ENCODE assay signal across 8 cellular contexts in the genomic region with DNA sequence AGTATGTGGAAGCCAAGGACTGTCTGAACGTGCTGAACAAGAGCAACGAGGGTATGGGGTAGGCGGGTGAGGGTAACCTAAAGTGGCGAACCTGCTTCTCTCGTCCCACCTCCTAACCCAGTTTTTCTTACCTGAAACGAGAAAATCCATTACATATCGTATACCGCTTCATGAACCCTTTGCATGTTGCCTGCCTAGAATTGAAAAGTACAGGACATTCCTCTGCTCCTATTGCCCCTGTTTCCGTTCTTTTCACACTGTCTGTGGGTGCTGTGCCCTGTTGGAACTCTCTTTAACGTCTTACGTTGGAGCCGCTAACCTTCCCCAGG. TPM values are rescaled to one million over a fixed set of nuclear protein-coding genes. Genes with fewer than 3 reads are reported as not detected.
DNase-seq lines count a peak whose midpoint lies in the region; ATAC-seq, FAIRE-seq and TF ChIP-seq lines count a peak whose summit lies in the region.

No MANE protein-coding gene starts in this region.

- peaks cover 35% of the 10 kb centered on the region for H3K36me3 Mint-ChIP-seq in Caco-2 (ENCODE audit: insufficient read depth, unreplicated experiment)

- H3K27ac ChIP-seq in SK-N-MC (no peak overlapping the region), esophagus squamous epithelium (peak overlapping the region; percentile 82 to 95 (median 88)), pancreas (peak overlapping the region; percentile 40 to 86 (median 63))

- H3K27ac Mint-ChIP-seq in Caco-2 (ENCODE audit: unreplicated experiment), result peak overlapping the region; percentile 90

- peak overlapping the region; percentile 93 for H3K4me3 Mint-ChIP-seq in Caco-2 (ENCODE audit: unreplicated experiment)

- CTCF ChIA-PET in Caco-2 (lab: Charles Lee), result interaction anchor here (0.6 to 2.0 kb wide), 13 partner anchors 26 to 230 kb away, joined by 3 to 31 read pairs (median 5); partner anchors contain the start of gene AAAS

- no peak for FAIRE-seq in pancreas (lab: Jason Lieb, UNC)

- ATAC-seq in pancreas, result no peak
- ATAC-seq in activated CD4-positive, CD25-positive, alpha-beta regulatory T cell treated with anti-CD3 and anti-CD28 coated beads, Interleukin-2, amount 50 U/mL, for 24 hours, result no peak

- DNase-seq in Caco-2 (no peak), SK-N-MC (ENCODE audit: low read depth, low spot score) (no peak), esophagus squamous epithelium (lab: John Stamatoyannopoulos, UW) (no peak), pancreas (no peak), NCI-H2227 (lab: John Stamatoyannopoulos, UW; ENCODE audit: unreplicated experiment) (no peak), NCI-H446 (lab: John Stamatoyannopoulos, UW) (no peak), AML-193 (lab: John Stamatoyannopoulos, UW) (no peak)

- no peak for TF ChIP-seq POLR2A in esophagus squamous epithelium (IDR thresholded peaks at IDR 0.05)

- H3K4me3 ChIP-seq in Caco-2 (ENCODE audit: low read depth, low read length) (peak overlapping the region; percentile 87), SK-N-MC (peak overlapping the region; percentile 75), esophagus squamous epithelium (peak overlapping the region; percentile 55 to 90 (median 81)), pancreas (peak overlapping the region; percentile 46 to 79 (median 66))

- POLR2A ChIA-PET in Caco-2 (lab: Charles Lee), result interaction anchor here (0.7 to 1.3 kb wide), 6 partner anchors 8 to 216 kb away, joined by 3 to 20 read pairs (median 5); partner anchors contain the start of genes AAAS, CSAD, SP1 and SPRYD3

- peaks cover 17% of the 10 kb centered on the region for H3K4me1 Mint-ChIP-seq in Caco-2 (ENCODE audit: low read depth, unreplicated experiment)

- no peaks in the 10 kb centered on the region for H3K9me3 Mint-ChIP-seq in Caco-2 (ENCODE audit: unreplicated experiment)

- H3K36me3 ChIP-seq in Caco-2 (ENCODE audit: control insufficient read depth, insufficient read depth, low read length) (peaks cover 2% of the 10 kb centered on the region), SK-N-MC (ENCODE audit: insufficient read depth, low read length) (peaks cover 52% of the 10 kb centered on the region), esophagus squamous epithelium (peaks cover 0 to 59% (median 0%) of the 10 kb centered on the region in 3 donors), pancreas (peaks cover 0 to 6% (median 0%) of the 10 kb centered on the region in 3 donors)

- H3K9me3 ChIP-seq in Caco-2 (no peaks in the 10 kb centered on the region), SK-N-MC (ENCODE audit: low read depth, low read length) (no peaks in the 10 kb centered on the region), esophagus squamous epithelium (no peaks in the 10 kb centered on the region), pancreas (no peaks in the 10 kb centered on the region)

- TF ChIP-seq CTCF in Caco-2 (IDR thresholded peaks at IDR 0.05; ENCODE audit: insufficient read depth in 1 of 2, low read depth in 1 of 2, low read length in 1 of 2, severe bottlenecking in 1 of 2, unreplicated experiment in 1 of 2) (no peak), esophagus squamous epithelium (IDR thresholded peaks at IDR 0.05) (no peak), pancreas (IDR thresholded peaks at IDR 0.05) (no peak)

- TSS peak; percentile 58 for BruUV-seq in Caco-2 (replicated peaks; lab: Mats Ljungman, UMichigan)

- intact Hi-C loops in Caco-2 (cut with micrococcal nuclease; ENCODE audit: unreplicated experiment), result loop anchor here (1.0 to 2.0 kb wide), 3 partner anchors 25 to 83 kb away; partner anchors contain the start of gene AAAS
- intact Hi-C loops in esophagus squamous epithelium (cut with DNase I), result no loop called here
- intact Hi-C loops in pancreas (cut with DNase I), result no loop called here

- H3K4me1 ChIP-seq in Caco-2 (peaks cover 18% of the 10 kb centered on the region), esophagus squamous epithelium (peaks cover 26 to 62% (median 42%) of the 10 kb centered on the region in 3 donors), pancreas (peaks cover 6 to 25% (median 11%) of the 10 kb centered on the region in 3 donors)

- H3K27me3 ChIP-seq in Caco-2 (replicated peaks; ENCODE audit: control insufficient read depth, insufficient read depth, low read length) (no peaks in the 10 kb centered on the region), esophagus squamous epithelium (no peaks in the 10 kb centered on the region), pancreas (no peaks in the 10 kb centered on the region)

- no peaks in the 10 kb centered on the region for H3K27me3 Mint-ChIP-seq in Caco-2 (ENCODE audit: insufficient read depth, unreplicated experiment)

- H3K9ac ChIP-seq in SK-N-MC (ENCODE audit: insufficient read length), result peak overlapping the region; percentile 76

- 5% methylated on average over 10 to 12 of the region's 12 CpGs for WGBS in esophagus squamous epithelium, 2 donors
- WGBS in pancreas, 2 donors, result 1% methylated on average over 12 of the region's 12 CpGs

RNA-seq across cellular contexts. Expression of gene PFDN5, which starts 0.5 kb away (rescaled TPM):
- total RNA-seq in Caco-2 (2022) (251 and 264 TPM in 2 replicates), esophagus squamous epithelium (100 to 1,000 TPM; 203 to 638 (median 324) TPM), pancreas (100 to 1,000 TPM; 203 to 247 (median 231) TPM)
- 100 to 1,000 TPM; 874 to 875 TPM for polyA plus RNA-seq in pancreas

RNA-seq across cellular contexts. Expression of gene MYG1, which starts 3.6 kb away (rescaled TPM):
- total RNA-seq in Caco-2 (2022) (56.3 and 59.8 TPM in 2 replicates), esophagus squamous epithelium (10 to 100 TPM; 25.2 to 33.2 (median 28.3) TPM), pancreas (10 to 100 TPM; 25.4 to 34.1 (median 30.6) TPM)
- 10 to 100 TPM; 58.1 to 76.9 TPM for polyA plus RNA-seq in pancreas

RNA-seq across cellular contexts. Expression of gene AAAS, which starts 25.6 kb away (rescaled TPM):
- total RNA-seq in Caco-2 (2022) (63.8 and 67.2 TPM in 2 replicates), esophagus squamous epithelium (10 to 100 TPM; 29.4 to 33.9 (median 30.0) TPM), pancreas (10 to 100 TPM; 18.6 to 37.0 (median 22.6) TPM)
- polyA plus RNA-seq in pancreas, result 10 to 100 TPM; 51.7 to 61.1 TPM

RNA-seq across cellular contexts. Expression of gene ESPL1, which starts 27.8 kb away (rescaled TPM):
- total RNA-seq in Caco-2 (2022), result 32.3 and 34.9 TPM in 2 replicates
- 10 to 100 TPM; 32.2 to 85.6 (median 48.0) TPM for total RNA-seq in esophagus squamous epithelium
- under 1 TPM; 0.09 to 0.81 (median 0.50) TPM for total RNA-seq in pancreas
- under 1 TPM; 0.09 to 0.27 TPM for polyA plus RNA-seq in pancreas

RNA-seq across cellular contexts. Expression of gene SP7, which starts 40.3 kb away (rescaled TPM):
- not detected in 2 replicates for total RNA-seq in Caco-2 (2022)
- total RNA-seq in esophagus squamous epithelium, result not detected
- not detected for total RNA-seq in pancreas
- not detected for polyA plus RNA-seq in pancreas
